Comparison of ENCODE assay signal across 20 cellular contexts in the genomic region with DNA sequence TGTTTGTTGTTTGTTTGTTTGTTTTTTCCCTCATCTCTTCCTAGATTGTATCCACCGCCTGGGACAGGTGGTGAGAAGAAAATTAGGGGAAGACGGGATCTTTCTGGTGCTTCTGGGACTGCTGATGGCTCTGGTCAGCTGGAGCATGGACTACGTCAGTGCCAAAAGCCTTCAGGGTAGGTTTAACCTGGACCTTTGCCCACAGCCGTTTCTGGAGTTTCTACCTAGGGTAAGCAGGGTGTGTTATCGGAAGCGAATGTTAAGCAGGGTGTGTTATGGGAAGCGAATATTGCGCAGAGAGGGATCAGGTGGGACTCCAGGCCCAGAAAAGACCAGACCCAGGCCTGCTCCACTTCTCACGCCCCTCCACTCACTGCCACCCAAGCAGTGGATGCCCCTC. TPM values are rescaled to one million over a fixed set of nuclear protein-coding genes. Genes with fewer than 3 reads are reported as not detected.
DNase-seq lines count a peak whose midpoint lies in the region; ATAC-seq and TF ChIP-seq lines count a peak whose summit lies in the region.
"Had no signal": no experiment of that assay in that cellular context is flagged by ENCODE, and none has a peak within 500 bp of the region (broad histone marks: within the 10 kb centered on the region; RNA-seq: fewer than 3 reads in every experiment).

No MANE protein-coding gene starts in this region.

- peak; percentile 29; the same call in 1 of the 3 replicates for ATAC-seq in RWPE2 (ENCODE audit: low read depth)
- ATAC-seq in mucosa of descending colon = peak; percentile 86
- ATAC-seq in GM19351 (IDR thresholded peaks at IDR 0.05; ENCODE audit: unreplicated experiment) = no peak
- ATAC-seq in GM21360 (IDR thresholded peaks at IDR 0.05; ENCODE audit: unreplicated experiment) = no peak
- ATAC-seq: SK-N-SH treated with all-trans-retinoic acid at 6 μM for 48 hours had no signal

- 39 to 62% (median 52%) methylated on average over 9 of the region's 9 CpGs for WGBS in stomach, 5 donors

- H3K27ac ChIP-seq in RWPE2 (ENCODE audit: poor library complexity, severe bottlenecking) (no peak overlapping the region), stomach (no peak overlapping the region)
- H3K27ac ChIP-seq: HL-60, Peyer's patch had no signal

- intact Hi-C loops in mucosa of descending colon (cut with DNase I, micrococcal nuclease) = no loop called here
- intact Hi-C loops in stomach (cut with DNase I; ENCODE audit: low total_unique reads) = no loop called here

- H3K27me3 ChIP-seq in RWPE2 (ENCODE audit: insufficient read depth, poor library complexity, severe bottlenecking) (no peaks in the 10 kb centered on the region), stomach (no peaks in the 10 kb centered on the region)
- H3K27me3 ChIP-seq: Peyer's patch had no signal

- H3K36me3 ChIP-seq in RWPE2 (ENCODE audit: low read depth) (no peaks in the 10 kb centered on the region), mucosa of descending colon (ENCODE audit: low read depth) (no peaks in the 10 kb centered on the region), stomach (no peaks in the 10 kb centered on the region)
- H3K36me3 ChIP-seq: HAP-1, Peyer's patch had no signal

- peaks cover 11% of the 10 kb centered on the region for H3K4me1 ChIP-seq in RWPE2 (ENCODE audit: insufficient read depth, poor library complexity, severe bottlenecking)
- H3K4me1 ChIP-seq in mucosa of descending colon (ENCODE audit: low read depth) = peaks cover 9% of the 10 kb centered on the region
- H3K4me1 ChIP-seq in stomach = peaks cover 0 to 20% (median 13%) of the 10 kb centered on the region in 4 donors
- H3K4me1 ChIP-seq: HAP-1, Peyer's patch had no signal

- H3K9me3 ChIP-seq in RWPE2 (ENCODE audit: severe bottlenecking) (no peaks in the 10 kb centered on the region), mucosa of descending colon (no peaks in the 10 kb centered on the region), stomach (no peaks in the 10 kb centered on the region)
- H3K9me3 ChIP-seq: HAP-1, Peyer's patch had no signal

- no peak for TF ChIP-seq POLR2A in stomach (IDR thresholded peaks at IDR 0.05)

- no peak for TF ChIP-seq EP300 in stomach (IDR thresholded peaks at IDR 0.05)

- DNase-seq in NCI-H226 (peak; percentile 6), RWPE2 (ENCODE audit: low spot score) (no peak), mucosa of descending colon (peak in 2 of 3 donors; percentile 42 to 80), stomach (peak; percentile 64), HuH-7 (ENCODE audit: low spot score) (no peak)
- DNase-seq: ACHN; AML-193; CD4-positive, alpha-beta T cell; EL; NCI-H1436 treated with DMSO at 0.1 percent for 48 hours; NCI-H2029 treated with DMSO at 0.1 percent for 48 hours; NCI-H2171 treated with DMSO at 0.1 percent for 48 hours; NCI-H82; Peyer's patch; SHP77 treated with DMSO at 0.1 percent for 48 hours had no signal

- TF ChIP-seq CTCF in RWPE2 (IDR thresholded peaks at IDR 0.05; ENCODE audit: poor library complexity, severe bottlenecking) = no peak
- TF ChIP-seq CTCF in mucosa of descending colon (IDR thresholded peaks at IDR 0.05) = no peak
- no peak for TF ChIP-seq CTCF in stomach (IDR thresholded peaks at IDR 0.05)

- H3K4me3 ChIP-seq in RWPE2 (ENCODE audit: severe bottlenecking) (no peak overlapping the region), mucosa of descending colon (no peak overlapping the region), stomach (no peak overlapping the region)
- H3K4me3 ChIP-seq: HAP-1, Peyer's patch had no signal

RNA-seq across cellular contexts. Expression of a gene that starts 4.7 kb away (rescaled TPM):
- total RNA-seq in mucosa of descending colon (not detected), stomach (not detected)
- under 1 TPM in 1 of 3 donors, not detected in 2; 0.28 TPM for polyA plus RNA-seq in stomach
- total RNA-seq: CD4-positive, alpha-beta T cell had no signal

RNA-seq across cellular contexts. Expression of a gene that starts 32.5 kb away (rescaled TPM):
- total RNA-seq in mucosa of descending colon = 10 to 100 TPM; 26.1 to 39.5 (median 33.4) TPM
- total RNA-seq in stomach = 10 to 100 TPM; 10.5 to 27.7 (median 22.0) TPM
- 1 to 10 TPM; 4.6 to 7.0 (median 5.0) TPM for polyA plus RNA-seq in stomach

RNA-seq across cellular contexts. Expression of a gene that starts 35.9 kb away (rescaled TPM):
- 10 to 100 TPM; 16.2 to 49.4 (median 46.6) TPM for total RNA-seq in mucosa of descending colon
- 1 to 10 TPM in 4 of 5 donors, under 1 TPM in 1; 0.89 to 9.6 (median 4.6) TPM for total RNA-seq in stomach
- 10 to 100 TPM in 1 of 3 donors, 1 to 10 TPM in 2; 5.3 to 15.3 (median 8.4) TPM for polyA plus RNA-seq in stomach

RNA-seq across cellular contexts. Expression of a gene that starts 41.9 kb away (rescaled TPM):
- total RNA-seq in mucosa of descending colon = 1 to 10 TPM in 2 of 3 donors, under 1 TPM in 1; 0.43 to 6.2 (median 1.6) TPM
- total RNA-seq in stomach = 10 to 100 TPM in 1 of 5 donors, 1 to 10 TPM in 1, under 1 TPM in 2, not detected in 1; 0.29 to 14.0 (median 0.95) TPM
- under 1 TPM; 0.33 to 0.56 (median 0.46) TPM for polyA plus RNA-seq in stomach

RNA-seq across cellular contexts. Expression of a gene that starts 57.4 kb away (rescaled TPM):
- 100 to 1,000 TPM; 193 to 363 (median 355) TPM for total RNA-seq in mucosa of descending colon
- total RNA-seq in stomach = 100 to 1,000 TPM in 4 of 5 donors, 10 to 100 TPM in 1; 71.8 to 305 (median 164) TPM
- polyA plus RNA-seq in stomach = 100 to 1,000 TPM; 118 to 177 (median 141) TPM

Comparison
In these comparisons a context has a peak if more than half of its experiments do, and no peak if none do; other contexts are left out.
1. DNase-seq: peak in NCI-H226 (single experiment), mucosa of descending colon (2 of 3) and stomach (single experiment); none in RWPE2 (single experiment) and HuH-7 (single experiment).
2. ATAC-seq: peak in RWPE2 (single experiment) and mucosa of descending colon (single experiment); none in GM19351 (single experiment) and GM21360 (single experiment).